8 cellular contexts compared by ENCODE assay signal in genomic region chrX:318739-319578, GRCh38. TPM values are rescaled to one million over a fixed set of nuclear protein-coding genes. Genes with fewer than 3 reads are reported as not detected.
DNase-seq lines count a peak whose midpoint lies in the region; ATAC-seq and TF ChIP-seq lines count a peak whose summit lies in the region.

GTPBP6 (minus strand) TSS chrX:318796; CDS start chrX:318787, 9 bp downstream.

- peak; percentile 75 for ATAC-seq in GM19463 (IDR thresholded peaks at IDR 0.05; ENCODE audit: unreplicated experiment)
- peak; percentile 74 for ATAC-seq in activated CD8-positive, alpha-beta T cell treated with anti-CD3 and anti-CD28 coated beads for 36 hours

- DNase-seq in BE2C (peak; percentile 95), HS-27A (ENCODE audit: low read depth) (peak; percentile 93), endothelial cell (ENCODE audit: low spot score) (peak; percentile 97), mucosa of gallbladder (ENCODE audit: low spot score) (peak; percentile 100), NCI-H146 treated with DMSO at 0.1 percent for 48 hours (lab: John Stamatoyannopoulos, UW; ENCODE audit: unreplicated experiment) (no peak)
- peak; percentile 99 for DNase-seq in activated CD8-positive, alpha-beta T cell treated with anti-CD3 and anti-CD28 coated beads for 36 hours
- peak; percentile 98 for DNase-seq in stimulated activated CD8-positive, alpha-beta memory T cell treated with anti-CD3 and anti-CD28 coated beads, Interleukin-4, amount 100 ng/mL, for 48 hours

- H3K4me1 Mint-ChIP-seq in activated CD8-positive, alpha-beta T cell treated with anti-CD3 and anti-CD28 coated beads for 36 hours (ENCODE audit: low read depth): peaks cover 20% of the 10 kb centered on the region
- H3K4me1 Mint-ChIP-seq in endothelial cell (ENCODE audit: unreplicated experiment): peaks cover 11% of the 10 kb centered on the region

- peak within 1 kb of the TSS; percentile 72 for H3K4me3 ChIP-seq in BE2C (ENCODE audit: low read depth, low read length)

- peak within 1 kb of the TSS; percentile 89 for H3K4me3 Mint-ChIP-seq in activated CD8-positive, alpha-beta T cell treated with anti-CD3 and anti-CD28 coated beads for 36 hours
- peak within 1 kb of the TSS; percentile 98 for H3K4me3 Mint-ChIP-seq in endothelial cell (ENCODE audit: unreplicated experiment)

- no peaks in the 10 kb centered on the region for H3K9me3 Mint-ChIP-seq in activated CD8-positive, alpha-beta T cell treated with anti-CD3 and anti-CD28 coated beads for 36 hours
- no peaks in the 10 kb centered on the region for H3K9me3 Mint-ChIP-seq in endothelial cell (ENCODE audit: unreplicated experiment)

- CTCF ChIA-PET in activated CD8-positive, alpha-beta T cell treated with anti-CD3 and anti-CD28 coated beads for 36 hours (lab: Charles Lee): no interaction called here

- peaks cover 10% of the 10 kb centered on the region for H3K36me3 Mint-ChIP-seq in activated CD8-positive, alpha-beta T cell treated with anti-CD3 and anti-CD28 coated beads for 36 hours (ENCODE audit: low read depth)
- H3K36me3 Mint-ChIP-seq in endothelial cell (ENCODE audit: low read depth, unreplicated experiment): peaks cover 6% of the 10 kb centered on the region

- H3K27me3 Mint-ChIP-seq in activated CD8-positive, alpha-beta T cell treated with anti-CD3 and anti-CD28 coated beads for 36 hours: no peaks in the 10 kb centered on the region
- peaks cover 15% of the 10 kb centered on the region for H3K27me3 Mint-ChIP-seq in endothelial cell (ENCODE audit: unreplicated experiment)

- intact Hi-C loops in activated CD8-positive, alpha-beta T cell treated with anti-CD3 and anti-CD28 coated beads for 36 hours (cut with micrococcal nuclease): no loop called here

- H3K27me3 ChIP-seq in BE2C: no peaks in the 10 kb centered on the region

- H3K9me3 ChIP-seq in BE2C: no peaks in the 10 kb centered on the region

- H3K36me3 ChIP-seq in BE2C: peaks cover 12% of the 10 kb centered on the region

- TF ChIP-seq CTCF in BE2C (IDR thresholded peaks at IDR 0.05; ENCODE audit: low read depth, low read length) (no peak), endothelial cell (IDR thresholded peaks at IDR 0.05; ENCODE audit: unreplicated experiment) (no peak)
- no peak for TF ChIP-seq CTCF in activated CD8-positive, alpha-beta T cell treated with anti-CD3 and anti-CD28 coated beads for 36 hours (IDR thresholded peaks at IDR 0.05)

- H3K27ac Mint-ChIP-seq in activated CD8-positive, alpha-beta T cell treated with anti-CD3 and anti-CD28 coated beads for 36 hours: peak within 1 kb of the TSS; percentile 99
- H3K27ac Mint-ChIP-seq in endothelial cell (ENCODE audit: unreplicated experiment): peak within 1 kb of the TSS; percentile 92

- no peaks in the 10 kb centered on the region for H3K4me1 ChIP-seq in BE2C

- POLR2A ChIA-PET in activated CD8-positive, alpha-beta T cell treated with anti-CD3 and anti-CD28 coated beads for 36 hours (lab: Charles Lee): no interaction called here

RNA-seq across cellular contexts. Expression of gene GTPBP6, which starts in this region (rescaled TPM):
- 69.9 TPM for polyA plus RNA-seq in BE2C (2012; ENCODE audit: insufficient read depth, insufficient read length, low read depth)
- 10 to 100 TPM; 68.0 to 68.3 TPM for total RNA-seq in activated CD8-positive, alpha-beta T cell treated with anti-CD3 and anti-CD28 coated beads for 36 hours
- total RNA-seq in endothelial cell (ENCODE audit: unreplicated experiment) (47.2 TPM), mucosa of gallbladder (54.1 TPM)
